Comparison of ENCODE assay signal across 1 cellular context in the genomic region with DNA sequence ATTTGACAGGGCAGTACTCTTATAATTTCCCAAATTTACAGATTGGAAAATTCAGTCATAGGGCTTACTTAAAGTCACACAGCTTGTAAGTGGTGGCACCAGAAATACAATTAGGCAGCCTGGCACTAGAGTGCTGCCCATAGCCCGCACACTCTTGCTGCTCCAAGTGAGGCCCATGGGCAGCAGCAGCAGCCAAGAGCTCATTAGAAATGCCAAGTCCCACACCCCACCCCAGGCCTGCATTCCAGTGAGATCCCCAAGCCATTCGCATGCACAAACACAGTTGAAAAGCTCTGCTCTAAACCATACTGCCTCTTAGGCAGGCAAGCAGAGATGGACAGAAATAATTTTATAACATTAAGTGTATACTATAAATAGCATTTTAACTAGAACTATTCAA.
TF ChIP-seq lines count a peak whose summit lies in the region.

No MANE protein-coding gene starts in this region.

TF ChIP-seq in GM23338, 12 proteins besides CTCF, POLR2A, EP300 and RAD21:
- TF ChIP-seq ZNF462 (CRISPR knock-in tag; IDR thresholded peaks at IDR 0.05) (0 out of 2 replicates have a peak, but pooled peaks have one; percentile 28), STAT1 (IDR thresholded peaks at IDR 0.05; ENCODE audit: unreplicated experiment) (no peak)
TF ChIP-seq in GM23338: peak in this region for 1.
